In the genomic region with DNA sequence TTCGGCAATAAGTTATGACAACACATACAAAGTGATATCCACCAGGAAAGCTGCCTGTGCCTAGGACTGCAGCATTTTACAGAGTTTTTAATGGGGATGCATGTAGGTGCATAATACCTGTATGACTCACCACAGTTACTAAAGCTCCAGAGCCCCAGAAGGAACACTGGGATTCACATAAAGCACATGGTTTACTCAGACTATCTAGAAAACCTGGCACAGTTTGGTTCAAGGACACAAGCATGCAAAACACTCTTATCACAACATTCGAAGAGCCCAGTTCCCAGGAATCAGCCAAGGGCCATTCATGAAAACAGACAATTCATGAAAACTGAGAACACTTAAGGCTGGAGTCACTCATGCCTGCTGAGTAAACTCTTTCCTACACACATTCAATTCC, we compare ENCODE assay signal across 19 cellular contexts.
A peak's percentile ranks its signal among the peaks of the same experiment; 100 is the strongest.
DNase-seq lines count a peak whose midpoint lies in the region; ATAC-seq, FAIRE-seq and TF ChIP-seq lines count a peak whose summit lies in the region.
"Had no signal": no experiment of that assay in that cellular context is flagged by ENCODE, and none has a peak within 500 bp of the region (broad histone marks: within the 10 kb centered on the region; RNA-seq: fewer than 3 reads in every experiment).

No MANE protein-coding gene starts in this region.

- DNase-seq in GM23338 (ENCODE audit: low spot score) = no peak
- DNase-seq in NCI-H2029 treated with DMSO at 0.1 percent for 48 hours (lab: John Stamatoyannopoulos, UW) = peak; percentile 71
- peak; percentile 55 for DNase-seq in bronchial epithelial cell (ENCODE audit: low read depth)
- DNase-seq in right lobe of liver = no peak
- no peak for DNase-seq in activated CD8-positive, alpha-beta T cell treated with anti-CD3 and anti-CD28 coated beads, Interleukin-2, amount 10 ng/mL, durations not matched to agents 7 days and 5 days
- DNase-seq in activated CD8-positive, alpha-beta memory T cell treated with anti-CD3 and anti-CD28 coated beads for 24 hours = no peak
- DNase-seq: Calu3; effector memory CD4-positive, alpha-beta T cell; glutamatergic neuron; HCEC 1CT; mucosa of descending colon; NCI-H226; uterus had no signal

- intact Hi-C loops in right lobe of liver (cut with DNase I) = no loop called here

- CTCF ChIA-PET in activated CD8-positive, alpha-beta T cell treated with anti-CD3 and anti-CD28 coated beads, Interleukin-2, amount 10 ng/mL, durations not matched to agents 7 days and 5 days (lab: Charles Lee) = no interaction called here

- H3F3A ChIP-seq in GM23338 (replicated peaks; ENCODE audit: low read depth) = no peaks in the 10 kb centered on the region

- H3K36me3 ChIP-seq in GM23338 (ENCODE audit: insufficient read depth) = no peaks in the 10 kb centered on the region
- H3K36me3 ChIP-seq in bronchial epithelial cell (ENCODE audit: control insufficient read depth, insufficient read depth, low read length) = no peaks in the 10 kb centered on the region
- H3K36me3 ChIP-seq in right lobe of liver = no peaks in the 10 kb centered on the region
- H3K36me3 ChIP-seq: uterus had no signal

- no peaks in the 10 kb centered on the region for H3K36me3 Mint-ChIP-seq in GM23338 (ENCODE audit: low read depth)
- no peaks in the 10 kb centered on the region for H3K36me3 Mint-ChIP-seq in activated CD8-positive, alpha-beta T cell treated with anti-CD3 and anti-CD28 coated beads, Interleukin-2, amount 10 ng/mL, durations not matched to agents 7 days and 5 days (ENCODE audit: low read depth)
- no peaks in the 10 kb centered on the region for H3K36me3 Mint-ChIP-seq in activated T-helper 17 cell treated with anti-CD3 and anti-CD28 coated beads, Interleukin-2, amount 50 U/mL, for 72 hours (ENCODE audit: low read depth)
- H3K36me3 Mint-ChIP-seq: activated naive CD4-positive, alpha-beta T cell treated with anti-CD3 and anti-CD28 coated beads, Interleukin-2, amount 50 U/mL, for 72 hours had no signal

- H3K27me3 Mint-ChIP-seq in GM23338 (ENCODE audit: insufficient read depth, low read depth, poor library complexity) = no peaks in the 10 kb centered on the region
- H3K27me3 Mint-ChIP-seq in activated CD8-positive, alpha-beta T cell treated with anti-CD3 and anti-CD28 coated beads, Interleukin-2, amount 10 ng/mL, durations not matched to agents 7 days and 5 days (ENCODE audit: low read depth) = no peaks in the 10 kb centered on the region
- no peaks in the 10 kb centered on the region for H3K27me3 Mint-ChIP-seq in activated T-helper 17 cell treated with anti-CD3 and anti-CD28 coated beads, Interleukin-2, amount 50 U/mL, for 72 hours

- no peaks in the 10 kb centered on the region for H3K9me3 Mint-ChIP-seq in GM23338
- H3K9me3 Mint-ChIP-seq in activated CD8-positive, alpha-beta T cell treated with anti-CD3 and anti-CD28 coated beads, Interleukin-2, amount 10 ng/mL, durations not matched to agents 7 days and 5 days (ENCODE audit: insufficient read depth) = no peaks in the 10 kb centered on the region
- H3K9me3 Mint-ChIP-seq in activated T-helper 17 cell treated with anti-CD3 and anti-CD28 coated beads, Interleukin-2, amount 50 U/mL, for 72 hours = peaks cover 5% of the 10 kb centered on the region
- H3K9me3 Mint-ChIP-seq: activated T-helper 1 cell treated with anti-CD3 and anti-CD28 coated beads, Interleukin-12 subunit alpha, Interleukin-12 subunit beta, Interleukin-2, Interleukin-4 antibody, amounts not matched to agents 30 ng/mL and 10 ng/mL and 1 ng/mL, durations not matched to agents 14 hours and 24 hours and 36 hours; T-helper 1 cell treated with Interleukin-12 subunit alpha and Interleukin-12 subunit beta and Interleukin-4 antibody, amounts not matched to agents 30 μg/mL and 1 μg/mL, for 36 hours had no signal

- 38% methylated on average over 2 of the region's 2 CpGs for WGBS in right lobe of liver (ENCODE audit: insufficient coverage, low coverage, low lambda C conversion rate, missing lambda C conversion rate)

- H3K4me3 Mint-ChIP-seq in GM23338 = no peak overlapping the region
- no peak overlapping the region for H3K4me3 Mint-ChIP-seq in activated CD8-positive, alpha-beta T cell treated with anti-CD3 and anti-CD28 coated beads, Interleukin-2, amount 10 ng/mL, durations not matched to agents 7 days and 5 days
- H3K4me3 Mint-ChIP-seq in activated T-helper 17 cell treated with anti-CD3 and anti-CD28 coated beads, Interleukin-2, amount 50 U/mL, for 72 hours = no peak overlapping the region
- H3K4me3 Mint-ChIP-seq: activated T-helper 1 cell treated with anti-CD3 and anti-CD28 coated beads, Interleukin-12 subunit alpha, Interleukin-12 subunit beta, Interleukin-2, Interleukin-4 antibody, amounts not matched to agents 30 ng/mL and 10 ng/mL and 1 ng/mL, durations not matched to agents 14 hours and 24 hours and 36 hours; T-helper 1 cell treated with Interleukin-12 subunit alpha and Interleukin-12 subunit beta and Interleukin-4 antibody, amounts not matched to agents 30 μg/mL and 1 μg/mL, for 36 hours had no signal

- no peaks in the 10 kb centered on the region for H3K9me3 ChIP-seq in right lobe of liver
- H3K9me3 ChIP-seq: mucosa of descending colon, uterus had no signal

- H3K4me1 Mint-ChIP-seq in GM23338 = no peaks in the 10 kb centered on the region; the same call in 2 of the 3 replicates
- H3K4me1 Mint-ChIP-seq in activated CD8-positive, alpha-beta T cell treated with anti-CD3 and anti-CD28 coated beads, Interleukin-2, amount 10 ng/mL, durations not matched to agents 7 days and 5 days (ENCODE audit: low read depth) = no peaks in the 10 kb centered on the region
- H3K4me1 Mint-ChIP-seq in activated T-helper 17 cell treated with anti-CD3 and anti-CD28 coated beads, Interleukin-2, amount 50 U/mL, for 72 hours = no peaks in the 10 kb centered on the region

- H3K27ac Mint-ChIP-seq in GM23338 = no peak overlapping the region
- H3K27ac Mint-ChIP-seq in activated CD8-positive, alpha-beta T cell treated with anti-CD3 and anti-CD28 coated beads, Interleukin-2, amount 10 ng/mL, durations not matched to agents 7 days and 5 days = no peak overlapping the region
- H3K27ac Mint-ChIP-seq in activated T-helper 17 cell treated with anti-CD3 and anti-CD28 coated beads, Interleukin-2, amount 50 U/mL, for 72 hours = no peak overlapping the region
- H3K27ac Mint-ChIP-seq: activated naive CD4-positive, alpha-beta T cell treated with anti-CD3 and anti-CD28 coated beads, Interleukin-2, amount 50 U/mL, for 72 hours; activated T-helper 1 cell treated with anti-CD3 and anti-CD28 coated beads, Interleukin-12 subunit alpha, Interleukin-12 subunit beta, Interleukin-2, Interleukin-4 antibody, amounts not matched to agents 30 ng/mL and 10 ng/mL and 1 ng/mL, durations not matched to agents 14 hours and 24 hours and 36 hours; T-helper 1 cell treated with Interleukin-12 subunit alpha and Interleukin-12 subunit beta and Interleukin-4 antibody, amounts not matched to agents 30 μg/mL and 1 μg/mL, for 36 hours had no signal

- H3K4me1 ChIP-seq in GM23338 (ENCODE audit: insufficient read depth) = no peaks in the 10 kb centered on the region
- peaks cover 0 to 7% (median 2%) of the 10 kb centered on the region in 4 donors for H3K4me1 ChIP-seq in right lobe of liver
- H3K4me1 ChIP-seq: uterus had no signal

- TF ChIP-seq POLR2A in right lobe of liver (IDR thresholded peaks at IDR 0.05) (no peak), GM18505 (IDR thresholded peaks at IDR 0.05; ENCODE audit: borderline replicate concordance, extremely low read depth, insufficient read depth, insufficient read length) (no peak)

- POLR2A ChIA-PET in activated CD8-positive, alpha-beta T cell treated with anti-CD3 and anti-CD28 coated beads, Interleukin-2, amount 10 ng/mL, durations not matched to agents 7 days and 5 days (lab: Charles Lee) = no interaction called here

- H3K9me2 ChIP-seq in GM23338 (ENCODE audit: insufficient read depth) = 0 out of 2 replicates have a peak, but pooled peaks cover 2% of the 10 kb centered on the region

- H3K27me3 ChIP-seq in GM23338 (ENCODE audit: insufficient read depth) = no peaks in the 10 kb centered on the region
- no peaks in the 10 kb centered on the region for H3K27me3 ChIP-seq in bronchial epithelial cell (ENCODE audit: control insufficient read depth, insufficient read depth, low read length)
- H3K27me3 ChIP-seq in right lobe of liver = no peaks in the 10 kb centered on the region
- H3K27me3 ChIP-seq: uterus had no signal

- no peaks in the 10 kb centered on the region for H4K20me1 ChIP-seq in GM23338 (replicated peaks; ENCODE audit: insufficient read depth)

- no peak for FAIRE-seq in bronchial epithelial cell (lab: Jason Lieb, UNC)

- H3K4me2 ChIP-seq in GM23338 = no peak overlapping the region

- ATAC-seq in GM23338 (no peak), right lobe of liver (peak; percentile 54 to 66 (median 61)), GM18505 (IDR thresholded peaks at IDR 0.05; ENCODE audit: unreplicated experiment) (no peak)
- ATAC-seq in activated CD8-positive, alpha-beta T cell treated with anti-CD3 and anti-CD28 coated beads, Interleukin-2, amount 10 ng/mL, durations not matched to agents 7 days and 5 days = no peak
- ATAC-seq in activated T-helper 17 cell treated with anti-CD3 and anti-CD28 coated beads, Interleukin-2, amount 50 U/mL, for 72 hours (replicated peaks) = no peak
- ATAC-seq: activated naive CD4-positive, alpha-beta T cell treated with anti-CD3 and anti-CD28 coated beads, Interleukin-2, amount 50 U/mL, for 72 hours; mucosa of descending colon had no signal

- peak overlapping the region; percentile 84; the same call in 1 of the 2 replicates for H2AFZ ChIP-seq in GM23338

- no peaks in the 10 kb centered on the region for H3K79me2 ChIP-seq in GM23338 (replicated peaks; ENCODE audit: insufficient read depth)

- no peak for TF ChIP-seq CTCF in GM23338 (conservative IDR thresholded peaks at IDR 0.05; ENCODE audit: low read depth in 2 of 2)
- no peak for TF ChIP-seq CTCF in bronchial epithelial cell (IDR thresholded peaks at IDR 0.05; ENCODE audit: insufficient read depth, low read length, severe bottlenecking)
- TF ChIP-seq CTCF in right lobe of liver (IDR thresholded peaks at IDR 0.05) = no peak

- no peak overlapping the region for H3K27ac ChIP-seq in GM23338 (ENCODE audit: low read depth)
- no peak overlapping the region for H3K27ac ChIP-seq in right lobe of liver
- H3K27ac ChIP-seq: C4-2B, uterus had no signal

- H3K4me3 ChIP-seq in GM23338 (no peak overlapping the region), bronchial epithelial cell (ENCODE audit: low read depth, low read length) (no peak overlapping the region), right lobe of liver (no peak overlapping the region)
- H3K4me3 ChIP-seq: mucosa of descending colon, uterus had no signal

TF ChIP-seq in GM23338, 12 proteins besides CTCF, POLR2A, EP300 and RAD21:
- TF ChIP-seq JUNB (IDR thresholded peaks at IDR 0.05; ENCODE audit: unreplicated experiment) = no peak

Comparison
In these comparisons a context has a peak if more than half of its experiments do, and no peak if none do; other contexts are left out.
1. ATAC-seq: peak in right lobe of liver (4 of 4); none in GM23338 (single experiment), GM18505 (single experiment), activated CD8-positive, alpha-beta T cell treated with anti-CD3 and anti-CD28 coated beads, Interleukin-2, amount 10 ng/mL, durations not matched to agents 7 days and 5 days (single experiment) and activated T-helper 17 cell treated with anti-CD3 and anti-CD28 coated beads, Interleukin-2, amount 50 U/mL, for 72 hours (single experiment).
2. DNase-seq: peak in NCI-H2029 treated with DMSO at 0.1 percent for 48 hours (single experiment) and bronchial epithelial cell (single experiment); none in GM23338 (single experiment), right lobe of liver (0 of 3), activated CD8-positive, alpha-beta T cell treated with anti-CD3 and anti-CD28 coated beads, Interleukin-2, amount 10 ng/mL, durations not matched to agents 7 days and 5 days (single experiment) and activated CD8-positive, alpha-beta memory T cell treated with anti-CD3 and anti-CD28 coated beads for 24 hours (single experiment).